In genomic region chr10:128563904-128564303, GRCh38 we compare ENCODE assay signal across 34 cellular contexts.
"Had no signal": no experiment of that assay in that cellular context is flagged by ENCODE, and none has a peak within 500 bp of the region (broad histone marks: within the 10 kb centered on the region; RNA-seq: fewer than 3 reads in every experiment).

No MANE protein-coding gene starts in this region.

- DNase-seq: Karpas-422, Kasumi-1, MG63, MM.1S, MV-4-11, NCI-H1048, NCI-H1092, NCI-H1092 treated with DMSO at 0.1 percent for 48 hours, NCI-H1105, NCI-H1105 treated with DMSO at 0.1 percent for 48 hours, NCI-H1417, NCI-H1417 treated with DMSO at 0.1 percent for 48 hours, NCI-H1436, NCI-H1436 treated with DMSO at 0.1 percent for 48 hours, NCI-H146, NCI-H1694, NCI-H1694 treated with DMSO at 0.1 percent for 48 hours, NCI-H187, NCI-H187 treated with DMSO at 0.1 percent for 48 hours, NCI-H1930, NCI-H2029, NCI-H2029 treated with DMSO at 0.1 percent for 48 hours, NCI-H2081, NCI-H2081 treated with DMSO at 0.1 percent for 48 hours, NCI-H2107, NCI-H2171, NCI-H2171 treated with DMSO at 0.1 percent for 48 hours, NCI-H2227 treated with DMSO at 0.1 percent for 48 hours, NCI-H226, NCI-H345, NCI-H446, NCI-H446 treated with DMSO at 0.1 percent for 48 hours, NCI-H510A, NCI-H510A treated with DMSO at 0.1 percent for 48 hours had no signal
